Comparison of ENCODE assay signal across 1 cellular context in genomic region chr6:41728073-41728936, GRCh38.
TF ChIP-seq lines count a peak whose summit lies in the region.

No MANE protein-coding gene starts in this region.

TF ChIP-seq in HepG2, 621 proteins besides CTCF, POLR2A, EP300 and RAD21 (continues in another document):
- no peak for TF ChIP-seq ZNF432 (CRISPR knock-in tag; IDR thresholded peaks at IDR 0.05; ENCODE audit: borderline replicate concordance)
- no peak for TF ChIP-seq HCFC1 (IDR thresholded peaks at IDR 0.05; ENCODE audit: low read depth, low read length)
- TF ChIP-seq ZMAT3 (CRISPR knock-in tag; conservative IDR thresholded peaks at IDR 0.05) = no peak
- 0 out of 2 replicates have a peak, but pooled peaks have one; percentile 28 for TF ChIP-seq EED (CRISPR knock-in tag; IDR thresholded peaks at IDR 0.05)
- peak; percentile 79; the same call in 1 of the 2 replicates for TF ChIP-seq ZNF788 (CRISPR knock-in tag; IDR thresholded peaks at IDR 0.05; ENCODE audit: borderline replicate concordance)
- TF ChIP-seq SOX5 (CRISPR knock-in tag; IDR thresholded peaks at IDR 0.05; ENCODE audit: borderline replicate concordance) = peak; percentile 44; the same call in 1 of the 2 replicates
- TF ChIP-seq CBX5 (CRISPR knock-in tag; IDR thresholded peaks at IDR 0.05; ENCODE audit: borderline replicate concordance) = no peak
- no peak for TF ChIP-seq KAT2B (IDR thresholded peaks at IDR 0.05; ENCODE audit: borderline replicate concordance, low read depth, low read length)
- no peak for TF ChIP-seq ZNF3 (CRISPR knock-in tag; IDR thresholded peaks at IDR 0.05)
- TF ChIP-seq HHEX (CRISPR knock-in tag; IDR thresholded peaks at IDR 0.05) = no peak
- no peak; the same call in 1 of the 2 replicates for TF ChIP-seq FOSL2 (CRISPR knock-in tag; IDR thresholded peaks at IDR 0.05)
- TF ChIP-seq ZSCAN31 (CRISPR knock-in tag; IDR thresholded peaks at IDR 0.05; ENCODE audit: low read depth) = no peak
- no peak for TF ChIP-seq ZBTB14 (CRISPR knock-in tag; IDR thresholded peaks at IDR 0.05)
- peak; percentile 28 for TF ChIP-seq ZNF883 (CRISPR knock-in tag; IDR thresholded peaks at IDR 0.05; ENCODE audit: not compliant biosample characterization)
- no peak for TF ChIP-seq PRDM15 (CRISPR knock-in tag; IDR thresholded peaks at IDR 0.05)
- TF ChIP-seq POLR2AphosphoS2 (IDR thresholded peaks at IDR 0.05; ENCODE audit: low read depth, low read length) = no peak
- TF ChIP-seq ZNF660 (CRISPR knock-in tag; IDR thresholded peaks at IDR 0.05; ENCODE audit: borderline replicate concordance, low read depth) = no peak; the same call in 1 of the 2 replicates
- TF ChIP-seq SAFB2 (CRISPR knock-in tag; IDR thresholded peaks at IDR 0.05; ENCODE audit: borderline replicate concordance, low read depth) = no peak
- TF ChIP-seq SPEN (CRISPR knock-in tag; IDR thresholded peaks at IDR 0.05; ENCODE audit: low read depth) = no peak
- no peak for TF ChIP-seq ZNF337 (CRISPR knock-in tag; IDR thresholded peaks at IDR 0.05; ENCODE audit: borderline replicate concordance, low read depth)
- TF ChIP-seq ZNF720 (CRISPR knock-in tag; IDR thresholded peaks at IDR 0.05) = no peak
- peak; percentile 22; the same call in 1 of the 2 replicates for TF ChIP-seq ARID5B (CRISPR knock-in tag; IDR thresholded peaks at IDR 0.05)
- no peak for TF ChIP-seq ZNF136 (CRISPR knock-in tag; IDR thresholded peaks at IDR 0.05; ENCODE audit: low read depth)
- TF ChIP-seq MBNL3 (CRISPR knock-in tag; conservative IDR thresholded peaks at IDR 0.05) = no peak
- TF ChIP-seq ZNF251 (CRISPR knock-in tag; IDR thresholded peaks at IDR 0.05) = no peak
- no peak for TF ChIP-seq REL (CRISPR knock-in tag; conservative IDR thresholded peaks at IDR 0.05)
- TF ChIP-seq ZNF124 (CRISPR knock-in tag; IDR thresholded peaks at IDR 0.05) = 0 out of 2 replicates have a peak, but pooled peaks have one; percentile 22
- no peak for TF ChIP-seq ZC3H4 (CRISPR knock-in tag; IDR thresholded peaks at IDR 0.05; ENCODE audit: borderline replicate concordance)
- TF ChIP-seq CCAR2 (optimal IDR thresholded peaks at IDR 0.05; ENCODE audit: low read depth, low read length) = no peak
- TF ChIP-seq BRCA1 (CRISPR knock-in tag; IDR thresholded peaks at IDR 0.05) = no peak
- TF ChIP-seq NFKB2 (CRISPR knock-in tag; IDR thresholded peaks at IDR 0.05; ENCODE audit: borderline replicate concordance) = no peak
- no peak for TF ChIP-seq ZNF83 (CRISPR knock-in tag; IDR thresholded peaks at IDR 0.05; ENCODE audit: borderline replicate concordance)
- TF ChIP-seq SETDB1 (CRISPR knock-in tag; IDR thresholded peaks at IDR 0.05; ENCODE audit: borderline replicate concordance) = no peak
- no peak for TF ChIP-seq SRF (IDR thresholded peaks at IDR 0.05; ENCODE audit: low read depth, low read length)
- TF ChIP-seq ZXDC (CRISPR knock-in tag; IDR thresholded peaks at IDR 0.05) = no peak
- TF ChIP-seq MZF1 (CRISPR knock-in tag; IDR thresholded peaks at IDR 0.05; ENCODE audit: borderline replicate concordance) = 0 out of 2 replicates have a peak, but pooled peaks have one; percentile 25
- 0 out of 2 replicates have a peak, but pooled peaks have one; percentile 23 for TF ChIP-seq ZNF609 (CRISPR knock-in tag; IDR thresholded peaks at IDR 0.05; ENCODE audit: borderline replicate concordance)
- TF ChIP-seq ZNF260 (CRISPR knock-in tag; IDR thresholded peaks at IDR 0.05; ENCODE audit: borderline replicate concordance, low read depth) = no peak
- TF ChIP-seq ZNF264 (CRISPR knock-in tag; IDR thresholded peaks at IDR 0.05) = no peak
- no peak for TF ChIP-seq PHB2 (IDR thresholded peaks at IDR 0.05; ENCODE audit: partially characterized antibody)
- TF ChIP-seq FOXO4 (CRISPR knock-in tag; conservative IDR thresholded peaks at IDR 0.05) = no peak
- TF ChIP-seq GATAD2A (CRISPR knock-in tag; IDR thresholded peaks at IDR 0.05) = 0 out of 2 replicates have a peak, but pooled peaks have one; percentile 27
- no peak for TF ChIP-seq MLXIP (CRISPR knock-in tag; IDR thresholded peaks at IDR 0.05; ENCODE audit: borderline replicate concordance)
